Comparison of ENCODE assay signal across 8 cellular contexts in the genomic region with DNA sequence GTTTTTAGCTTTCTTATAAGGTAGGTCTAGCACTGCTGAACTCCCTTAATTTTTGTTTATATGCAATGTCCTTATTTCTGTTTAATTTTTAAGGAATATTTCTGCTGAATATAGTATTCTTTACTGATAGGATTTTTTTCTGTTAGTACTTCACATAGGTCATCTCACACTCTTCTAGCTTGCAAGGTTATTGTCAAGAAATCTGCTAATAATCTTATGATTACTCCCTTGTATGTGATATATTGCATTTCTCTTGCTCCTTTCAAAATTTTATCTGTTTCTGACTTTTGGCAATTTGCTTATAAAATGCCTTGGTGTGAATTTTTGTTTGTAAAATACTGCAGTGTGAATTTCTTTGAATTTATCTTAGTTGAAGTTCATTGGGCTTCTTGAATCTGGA.
"Had no signal": no experiment of that assay in that cellular context is flagged by ENCODE, and none has a peak within 500 bp of the region (broad histone marks: within the 10 kb centered on the region; RNA-seq: fewer than 3 reads in every experiment).

No MANE protein-coding gene starts in this region.

- H3K9me3 ChIP-seq: HAP-1 had no signal

- DNase-seq: GM23248, GOT3, H7, H9, HCEC 1CT, HFFc6 had no signal

- H3K4me3 ChIP-seq: GM23248, GM23338, HAP-1 had no signal

- H3K4me1 ChIP-seq: HAP-1 had no signal

- H3K27ac ChIP-seq: GM23248 had no signal

- H3K36me3 ChIP-seq: HAP-1 had no signal
